In genomic region chr5:93635991-93636390, GRCh38 we compare ENCODE assay signal across 20 cellular contexts. TPM values are rescaled to one million over a fixed set of nuclear protein-coding genes. Genes with fewer than 3 reads are reported as not detected.
DNase-seq lines count a peak whose midpoint lies in the region; ATAC-seq and TF ChIP-seq lines count a peak whose summit lies in the region.
"Had no signal": no experiment of that assay in that cellular context is flagged by ENCODE, and none has a peak within 500 bp of the region (broad histone marks: within the 10 kb centered on the region; RNA-seq: fewer than 3 reads in every experiment).

No MANE protein-coding gene starts in this region.

- no peak for TF ChIP-seq CTCF in glutamatergic neuron (IDR thresholded peaks at IDR 0.05; ENCODE audit: partially characterized antibody, unreplicated experiment)

- no peak overlapping the region for H3K27ac Mint-ChIP-seq in activated naive CD8-positive, alpha-beta T cell treated with anti-CD3 and anti-CD28 coated beads for 36 hours
- H3K27ac Mint-ChIP-seq in glutamatergic neuron (ENCODE audit: unreplicated experiment) (no peak overlapping the region), T-helper 17 cell (no peak overlapping the region)
- H3K27ac Mint-ChIP-seq in stimulated activated memory B cell treated with anti-CD40 and anti-IgM and Interleukin-4, amounts not matched to agents 10 μg/mL and 1 μg/mL and 100 μg/mL, for 72 hours = no peak overlapping the region
- H3K27ac Mint-ChIP-seq: activated naive CD4-positive, alpha-beta T cell treated with anti-CD3 and anti-CD28 coated beads, Interleukin-2, amount 50 U/mL, for 24 hours; CD8-positive, alpha-beta T cell had no signal

- no peaks in the 10 kb centered on the region for H3K9me3 ChIP-seq in T-helper 17 cell (ENCODE audit: control insufficient read depth, low read length, poor library complexity, severe bottlenecking)
- H3K9me3 ChIP-seq: colonic mucosa, mucosa of descending colon, sigmoid colon had no signal

- peak; percentile 63 for DNase-seq in NOMO-1 treated with DMSO at 0.1 percent for 48 hours (lab: John Stamatoyannopoulos, UW; ENCODE audit: unreplicated experiment)
- no peak for DNase-seq in activated naive CD8-positive, alpha-beta T cell treated with anti-CD3 and anti-CD28 coated beads for 36 hours
- DNase-seq in glutamatergic neuron = no peak
- no peak for DNase-seq in T-helper 17 cell
- DNase-seq: activated CD4-positive, alpha-beta T cell treated with anti-CD3 and anti-CD28 coated beads for 4 hours; CD8-positive, alpha-beta T cell; colonic mucosa; foreskin keratinocyte; GOT3; Karpas-422; mucosa of descending colon; NCI-H2227 treated with DMSO at 0.1 percent for 48 hours; sigmoid colon; stimulated activated CD4-positive, alpha-beta T cell treated with anti-CD3 and anti-CD28 coated beads, Interleukin-2, amount 100 ng/mL, for 24 hours; T-helper 9 cell had no signal

- ATAC-seq in GM18858 (IDR thresholded peaks at IDR 0.05; ENCODE audit: unreplicated experiment) (peak; percentile 62), GM21619 (IDR thresholded peaks at IDR 0.05; ENCODE audit: unreplicated experiment) (peak; percentile 81), HG03342 (IDR thresholded peaks at IDR 0.05; ENCODE audit: unreplicated experiment) (peak; percentile 61), T-helper 17 cell (no peak)
- no peak for ATAC-seq in stimulated activated memory B cell treated with anti-CD40 and anti-IgM and Interleukin-4, amounts not matched to agents 10 μg/mL and 1 μg/mL and 100 μg/mL, for 72 hours
- ATAC-seq: CD8-positive, alpha-beta T cell; foreskin keratinocyte; mucosa of descending colon had no signal

- H3K36me3 Mint-ChIP-seq in activated naive CD8-positive, alpha-beta T cell treated with anti-CD3 and anti-CD28 coated beads for 36 hours = peaks cover 1% of the 10 kb centered on the region
- no peaks in the 10 kb centered on the region for H3K36me3 Mint-ChIP-seq in glutamatergic neuron (ENCODE audit: unreplicated experiment)
- H3K36me3 Mint-ChIP-seq in stimulated activated memory B cell treated with anti-CD40 and anti-IgM and Interleukin-4, amounts not matched to agents 10 μg/mL and 1 μg/mL and 100 μg/mL, for 72 hours = peaks cover 21% of the 10 kb centered on the region
- peaks cover 8% of the 10 kb centered on the region for H3K36me3 Mint-ChIP-seq in T-helper 17 cell (ENCODE audit: low read depth)

- H3K4me1 Mint-ChIP-seq in activated naive CD8-positive, alpha-beta T cell treated with anti-CD3 and anti-CD28 coated beads for 36 hours = peaks cover 5% of the 10 kb centered on the region
- H3K4me1 Mint-ChIP-seq in glutamatergic neuron (ENCODE audit: low read depth, unreplicated experiment) = no peaks in the 10 kb centered on the region
- H3K4me1 Mint-ChIP-seq in stimulated activated memory B cell treated with anti-CD40 and anti-IgM and Interleukin-4, amounts not matched to agents 10 μg/mL and 1 μg/mL and 100 μg/mL, for 72 hours = no peaks in the 10 kb centered on the region
- peaks cover 2% of the 10 kb centered on the region for H3K4me1 Mint-ChIP-seq in T-helper 17 cell
- H3K4me1 Mint-ChIP-seq: activated naive CD4-positive, alpha-beta T cell treated with anti-CD3 and anti-CD28 coated beads, Interleukin-2, amount 50 U/mL, for 24 hours had no signal

- H3K9me3 Mint-ChIP-seq in activated naive CD8-positive, alpha-beta T cell treated with anti-CD3 and anti-CD28 coated beads for 36 hours = no peaks in the 10 kb centered on the region
- no peaks in the 10 kb centered on the region for H3K9me3 Mint-ChIP-seq in glutamatergic neuron (ENCODE audit: unreplicated experiment)
- H3K9me3 Mint-ChIP-seq in stimulated activated memory B cell treated with anti-CD40 and anti-IgM and Interleukin-4, amounts not matched to agents 10 μg/mL and 1 μg/mL and 100 μg/mL, for 72 hours = no peaks in the 10 kb centered on the region
- H3K9me3 Mint-ChIP-seq: activated naive CD4-positive, alpha-beta T cell treated with anti-CD3 and anti-CD28 coated beads, Interleukin-2, amount 50 U/mL, for 24 hours; CD8-positive, alpha-beta T cell had no signal

- no peaks in the 10 kb centered on the region for H3K27me3 Mint-ChIP-seq in activated naive CD8-positive, alpha-beta T cell treated with anti-CD3 and anti-CD28 coated beads for 36 hours
- H3K27me3 Mint-ChIP-seq in glutamatergic neuron (ENCODE audit: unreplicated experiment) = peaks cover 2% of the 10 kb centered on the region
- no peaks in the 10 kb centered on the region for H3K27me3 Mint-ChIP-seq in stimulated activated memory B cell treated with anti-CD40 and anti-IgM and Interleukin-4, amounts not matched to agents 10 μg/mL and 1 μg/mL and 100 μg/mL, for 72 hours
- H3K27me3 Mint-ChIP-seq in T-helper 17 cell = no peaks in the 10 kb centered on the region
- H3K27me3 Mint-ChIP-seq: activated naive CD4-positive, alpha-beta T cell treated with anti-CD3 and anti-CD28 coated beads, Interleukin-2, amount 50 U/mL, for 24 hours had no signal

- no peak overlapping the region for H3K4me3 Mint-ChIP-seq in activated naive CD8-positive, alpha-beta T cell treated with anti-CD3 and anti-CD28 coated beads for 36 hours
- H3K4me3 Mint-ChIP-seq in glutamatergic neuron (ENCODE audit: unreplicated experiment) (no peak overlapping the region), T-helper 17 cell (no peak overlapping the region)
- no peak overlapping the region for H3K4me3 Mint-ChIP-seq in stimulated activated memory B cell treated with anti-CD40 and anti-IgM and Interleukin-4, amounts not matched to agents 10 μg/mL and 1 μg/mL and 100 μg/mL, for 72 hours
- H3K4me3 Mint-ChIP-seq: activated naive CD4-positive, alpha-beta T cell treated with anti-CD3 and anti-CD28 coated beads, Interleukin-2, amount 50 U/mL, for 24 hours; CD8-positive, alpha-beta T cell had no signal

RNA-seq across cellular contexts. Expression of gene NR2F1, which starts 53.0 kb away (rescaled TPM):
- total RNA-seq in activated naive CD8-positive, alpha-beta T cell treated with anti-CD3 and anti-CD28 coated beads for 36 hours = not detected
- total RNA-seq in glutamatergic neuron (ENCODE audit: unreplicated experiment) (0.37 TPM), T-helper 17 cell (not detected)
- total RNA-seq: CD8-positive, alpha-beta T cell; foreskin keratinocyte had no signal

RNA-seq across cellular contexts. Expression of gene NR2F1-AS1, which starts 55.0 kb away (rescaled TPM):
- not detected for total RNA-seq in activated naive CD8-positive, alpha-beta T cell treated with anti-CD3 and anti-CD28 coated beads for 36 hours
- total RNA-seq in glutamatergic neuron (ENCODE audit: unreplicated experiment) = 0.39 TPM
- total RNA-seq in T-helper 17 cell = not detected
- total RNA-seq: CD8-positive, alpha-beta T cell; foreskin keratinocyte had no signal

Comparison
In these comparisons a context has a peak if more than half of its experiments do, and no peak if none do; other contexts are left out.
1. ATAC-seq: peak in GM18858 (single experiment), GM21619 (single experiment) and HG03342 (single experiment); none in stimulated activated memory B cell treated with anti-CD40 and anti-IgM and Interleukin-4, amounts not matched to agents 10 μg/mL and 1 μg/mL and 100 μg/mL, for 72 hours (single experiment) and T-helper 17 cell (single experiment).